8 cellular contexts compared by ENCODE assay signal in genomic region chr7:97499204-97499603, GRCh38.
DNase-seq lines count a peak whose midpoint lies in the region; ATAC-seq, FAIRE-seq and TF ChIP-seq lines count a peak whose summit lies in the region.

No MANE protein-coding gene starts in this region.

- no peaks in the 10 kb centered on the region for H3K4me1 Mint-ChIP-seq in activated naive CD4-positive, alpha-beta T cell treated with anti-CD3 and anti-CD28 coated beads for 36 hours (ENCODE audit: low read depth)
- no peaks in the 10 kb centered on the region for H3K4me1 Mint-ChIP-seq in mesothelial cell of epicardium

- peak; percentile 41 for DNase-seq in activated naive CD4-positive, alpha-beta T cell treated with anti-CD3 and anti-CD28 coated beads for 36 hours
- DNase-seq in activated naive CD4-positive, alpha-beta T cell treated with anti-CD3 and anti-CD28 coated beads, Interleukin-2, amount 50 U/mL, for 72 hours (ENCODE audit: low spot score in 2 of 2) = no peak
- DNase-seq in H54 (ENCODE audit: insufficient read length, low spot score) = peak; percentile 8
- DNase-seq in NCI-H2081 treated with DMSO at 0.1 percent for 48 hours (lab: John Stamatoyannopoulos, UW) = peak; percentile 26
- DNase-seq in brain microvascular endothelial cell = peak; percentile 1
- no peak for DNase-seq in mesothelial cell of epicardium (ENCODE audit: low spot score in 2 of 2, unreplicated experiment in 2 of 2)

- intact Hi-C loops in activated naive CD4-positive, alpha-beta T cell treated with anti-CD3 and anti-CD28 coated beads for 36 hours (cut with micrococcal nuclease) = loop anchor here (1.0 to 5.0 kb wide), 2 partner anchors 318 to 336 kb away; no protein-coding TSS in a partner anchor

- FAIRE-seq in H54 (lab: Jason Lieb, UNC) = no peak

- no peak overlapping the region for H3K4me3 Mint-ChIP-seq in activated naive CD4-positive, alpha-beta T cell treated with anti-CD3 and anti-CD28 coated beads for 36 hours
- H3K4me3 Mint-ChIP-seq in mesothelial cell of epicardium = no peak overlapping the region

- no peaks in the 10 kb centered on the region for H3K36me3 Mint-ChIP-seq in activated naive CD4-positive, alpha-beta T cell treated with anti-CD3 and anti-CD28 coated beads for 36 hours (ENCODE audit: low read depth)
- H3K36me3 Mint-ChIP-seq in activated naive CD4-positive, alpha-beta T cell treated with anti-CD3 and anti-CD28 coated beads, Interleukin-2, amount 50 U/mL, for 72 hours = no peaks in the 10 kb centered on the region
- H3K36me3 Mint-ChIP-seq in mesothelial cell of epicardium = no peaks in the 10 kb centered on the region

- H3K27me3 Mint-ChIP-seq in activated naive CD4-positive, alpha-beta T cell treated with anti-CD3 and anti-CD28 coated beads for 36 hours (ENCODE audit: low read depth) = peaks cover 5% of the 10 kb centered on the region
- peaks cover 30% of the 10 kb centered on the region for H3K27me3 Mint-ChIP-seq in mesothelial cell of epicardium (ENCODE audit: low read depth)

- CTCF ChIA-PET in activated naive CD4-positive, alpha-beta T cell treated with anti-CD3 and anti-CD28 coated beads for 36 hours (lab: Charles Lee) = interaction anchor here (0.7 to 1.1 kb wide), 4 partner anchors 84 to 337 kb away, joined by 3 to 7 read pairs (median 4); no protein-coding TSS in a partner anchor

- no peak overlapping the region for H3K27ac ChIP-seq in brain microvascular endothelial cell

- H3K27ac Mint-ChIP-seq in activated naive CD4-positive, alpha-beta T cell treated with anti-CD3 and anti-CD28 coated beads for 36 hours = no peak overlapping the region
- H3K27ac Mint-ChIP-seq in activated naive CD4-positive, alpha-beta T cell treated with anti-CD3 and anti-CD28 coated beads, Interleukin-2, amount 50 U/mL, for 72 hours = no peak overlapping the region
- no peak overlapping the region for H3K27ac Mint-ChIP-seq in mesothelial cell of epicardium

- no peak overlapping the region for H3K4me3 ChIP-seq in brain microvascular endothelial cell (ENCODE audit: low read depth, low read length)

- in situ Hi-C loops in brain microvascular endothelial cell (cut with HindIII; ENCODE audit: low pct_ligation_motif_present, low sequenced_read_pairs) = no loop called here

- H3K27me3 ChIP-seq in brain microvascular endothelial cell (replicated peaks) = no peaks in the 10 kb centered on the region

- TF ChIP-seq CTCF in brain microvascular endothelial cell (IDR thresholded peaks at IDR 0.05; ENCODE audit: low read depth, low read length, missing control alignments) (peak; percentile 19), mesothelial cell of epicardium (IDR thresholded peaks at IDR 0.05; ENCODE audit: unreplicated experiment) (peak; percentile 35)

- TF ChIP-seq POLR2A in H54 (IDR thresholded peaks at IDR 0.05; ENCODE audit: low read depth, low read length) = no peak

- no peak for ATAC-seq in activated naive CD4-positive, alpha-beta T cell treated with anti-CD3 and anti-CD28 coated beads, Interleukin-2, amount 50 U/mL, for 72 hours
- no peak for ATAC-seq in HG03280 (IDR thresholded peaks at IDR 0.05; ENCODE audit: unreplicated experiment)
- no peak for ATAC-seq in HG02610 (IDR thresholded peaks at IDR 0.05; ENCODE audit: unreplicated experiment)

- no peaks in the 10 kb centered on the region for H3K9me3 Mint-ChIP-seq in activated naive CD4-positive, alpha-beta T cell treated with anti-CD3 and anti-CD28 coated beads for 36 hours
- no peaks in the 10 kb centered on the region for H3K9me3 Mint-ChIP-seq in activated naive CD4-positive, alpha-beta T cell treated with anti-CD3 and anti-CD28 coated beads, Interleukin-2, amount 50 U/mL, for 72 hours
- H3K9me3 Mint-ChIP-seq in mesothelial cell of epicardium = no peaks in the 10 kb centered on the region

- no peaks in the 10 kb centered on the region for H3K36me3 ChIP-seq in brain microvascular endothelial cell (replicated peaks)

Comparison
In these comparisons a context has a peak if more than half of its experiments do, and no peak if none do; other contexts are left out.
1. DNase-seq: peak in activated naive CD4-positive, alpha-beta T cell treated with anti-CD3 and anti-CD28 coated beads for 36 hours (single experiment), H54 (single experiment), NCI-H2081 treated with DMSO at 0.1 percent for 48 hours (single experiment) and brain microvascular endothelial cell (single experiment); none in activated naive CD4-positive, alpha-beta T cell treated with anti-CD3 and anti-CD28 coated beads, Interleukin-2, amount 50 U/mL, for 72 hours (0 of 2) and mesothelial cell of epicardium (0 of 2).